ENCODE assay signal across 35 cellular contexts in genomic region chr16:72967941-72968340, GRCh38.
"Had no signal": no experiment of that assay in that cellular context is flagged by ENCODE, and none has a peak within 500 bp of the region (broad histone marks: within the 10 kb centered on the region; RNA-seq: fewer than 3 reads in every experiment).

No MANE protein-coding gene starts in this region.

- H3K4me3 ChIP-seq: ascending aorta, breast epithelium, Peyer's patch, SJSA1 had no signal

- H3K4me1 Mint-ChIP-seq: activated B cell treated with CpG ODN at 0.5 μM for 24 hours; activated naive CD4-positive, alpha-beta T cell treated with anti-CD3 and anti-CD28 coated beads, Interleukin-2, amount 50 U/mL, for 24 hours; activated naive CD8-positive, alpha-beta T cell treated with anti-CD3 and anti-CD28 coated beads, Interleukin-2, amount 10 ng/mL, durations not matched to agents 7 days and 5 days had no signal

- H3K9me3 Mint-ChIP-seq: activated B cell treated with CpG ODN at 0.5 μM for 24 hours; activated CD4-positive, alpha-beta memory T cell treated with anti-CD3 and anti-CD28 coated beads for 36 hours; activated naive CD4-positive, alpha-beta T cell treated with anti-CD3 and anti-CD28 coated beads, Interleukin-2, amount 50 U/mL, for 24 hours; activated naive CD8-positive, alpha-beta T cell treated with anti-CD3 and anti-CD28 coated beads, Interleukin-2, amount 10 ng/mL, durations not matched to agents 7 days and 5 days; activated T-cell treated with anti-CD3 and anti-CD28 coated beads, Interleukin-2, amount 50 U/mL, for 4 hours had no signal

- H3K4me3 Mint-ChIP-seq: activated B cell treated with CpG ODN at 0.5 μM for 24 hours; activated CD4-positive, alpha-beta memory T cell treated with anti-CD3 and anti-CD28 coated beads for 36 hours; activated naive CD4-positive, alpha-beta T cell treated with anti-CD3 and anti-CD28 coated beads, Interleukin-2, amount 50 U/mL, for 24 hours; activated naive CD8-positive, alpha-beta T cell treated with anti-CD3 and anti-CD28 coated beads, Interleukin-2, amount 10 ng/mL, durations not matched to agents 7 days and 5 days; activated T-cell treated with anti-CD3 and anti-CD28 coated beads, Interleukin-2, amount 50 U/mL, for 4 hours had no signal

- H3K9ac ChIP-seq: KMS-11 had no signal

- H3K9me3 ChIP-seq: ascending aorta, breast epithelium, Peyer's patch, SJSA1 had no signal

- H3K4me1 ChIP-seq: breast epithelium, Peyer's patch, SJSA1 had no signal

- H3K36me3 Mint-ChIP-seq: activated CD4-positive, alpha-beta memory T cell treated with anti-CD3 and anti-CD28 coated beads for 36 hours; activated naive CD4-positive, alpha-beta T cell treated with anti-CD3 and anti-CD28 coated beads, Interleukin-2, amount 50 U/mL, for 24 hours; activated naive CD8-positive, alpha-beta T cell treated with anti-CD3 and anti-CD28 coated beads, Interleukin-2, amount 10 ng/mL, durations not matched to agents 7 days and 5 days had no signal

- H3K27ac ChIP-seq: breast epithelium, KMS-11, Peyer's patch, SJSA1, VCaP had no signal

- H3K36me3 ChIP-seq: breast epithelium, Peyer's patch, SJSA1 had no signal

- H3K27ac Mint-ChIP-seq: activated B cell treated with CpG ODN at 0.5 μM for 24 hours; activated CD4-positive, alpha-beta memory T cell treated with anti-CD3 and anti-CD28 coated beads for 36 hours; activated naive CD4-positive, alpha-beta T cell treated with anti-CD3 and anti-CD28 coated beads, Interleukin-2, amount 50 U/mL, for 24 hours; activated naive CD8-positive, alpha-beta T cell treated with anti-CD3 and anti-CD28 coated beads, Interleukin-2, amount 10 ng/mL, durations not matched to agents 7 days and 5 days had no signal

- H3K27me3 Mint-ChIP-seq: activated B cell treated with CpG ODN at 0.5 μM for 24 hours; activated CD4-positive, alpha-beta memory T cell treated with anti-CD3 and anti-CD28 coated beads for 36 hours; activated naive CD4-positive, alpha-beta T cell treated with anti-CD3 and anti-CD28 coated beads, Interleukin-2, amount 50 U/mL, for 24 hours had no signal

- H3K27me3 ChIP-seq: ascending aorta, breast epithelium, Peyer's patch, SJSA1 had no signal

- DNase-seq: activated B cell treated with CpG ODN at 0.5 μM for 24 hours; activated CD4-positive, alpha-beta memory T cell treated with anti-CD3 and anti-CD28 coated beads for 36 hours; activated CD4-positive, alpha-beta T cell treated with anti-CD3 and anti-CD28 coated beads for 4 hours; activated CD4-positive, alpha-beta T cell treated with anti-CD3 and anti-CD28 coated beads, Interleukin-2, amount 50 U/mL, for 1 hour; activated CD4-positive, CD25-positive, alpha-beta regulatory T cell treated with anti-CD3 and anti-CD28 coated beads, Interleukin-2, amount 50 U/mL, for 72 hours; activated CD8-positive, alpha-beta memory T cell treated with anti-CD3 and anti-CD28 coated beads, Interleukin-2, amount 50 U/mL, for 4 hours; activated gamma-delta T cell; activated naive CD4-positive, alpha-beta T cell treated with Interleukin-2 at 50 U/mL for 16 hours; activated naive CD8-positive, alpha-beta T cell treated with anti-CD3 and anti-CD28 coated beads, Interleukin-2, amount 10 ng/mL, durations not matched to agents 7 days and 5 days; activated T-cell treated with anti-CD3 and anti-CD28 coated beads for 4 hours; activated T-cell treated with anti-CD3 and anti-CD28 coated beads, Interleukin-2, amount 50 U/mL, for 4 hours; amygdala; MM.1S; MV-4-11; NCI-H1092; NCI-H1436 treated with DMSO at 0.1 percent for 48 hours; NCI-H1694 treated with DMSO at 0.1 percent for 48 hours; NCI-H2029; NCI-H345; NCI-H524 treated with DMSO at 0.1 percent for 48 hours; NK-92 treated with Interleukin-12 subunit alpha and Interleukin-12 subunit beta, amount 100 ng/mL, for 24 hours; PC-3; Peyer's patch; RPMI8226; SHP77 treated with DMSO at 0.1 percent for 48 hours; T-helper 1 cell; T-helper 2 cell; T-helper 9 cell had no signal

- H3K4me2 ChIP-seq: KMS-11 had no signal

- ATAC-seq: activated T-cell treated with anti-CD3 and anti-CD28 coated beads, Interleukin-2, amount 50 U/mL, for 4 hours; PC-3; SK-N-SH treated with all-trans-retinoic acid at 6 μM for 48 hours had no signal
